In genomic region chr17:28848667-28849066, GRCh38 we compare ENCODE assay signal across 8 cellular contexts. TPM values are rescaled to one million over a fixed set of nuclear protein-coding genes. Genes with fewer than 3 reads are reported as not detected.
A peak's percentile ranks its signal among the peaks of the same experiment; 100 is the strongest.
DNase-seq lines count a peak whose midpoint lies in the region; ATAC-seq and TF ChIP-seq lines count a peak whose summit lies in the region.
"Not testable (repeated sequence)": the region's sequence is repeated elsewhere in the genome, so short reads cannot be mapped to it uniquely, and the experiment has no call there.

No MANE protein-coding gene starts in this region.

- peak; percentile 24 for ATAC-seq in left ventricle myocardium superior

- peak; percentile 50; the same call in 1 of the 2 replicates for TF ChIP-seq CTCF in KMS-11 (conservative IDR thresholded peaks at IDR 0.05; ENCODE audit: low read depth, low read length)
- TF ChIP-seq CTCF in MCF 10A (IDR thresholded peaks at IDR 0.05; ENCODE audit: unreplicated experiment) = peak; percentile 44
- peak; percentile 33 for TF ChIP-seq CTCF in retinal pigment epithelial cell (conservative IDR thresholded peaks at IDR 0.05; ENCODE audit: low read depth, low read length)
- peak in 2 of 3 experiments; percentile 33 to 76 for TF ChIP-seq CTCF in testis (IDR thresholded peaks at IDR 0.05)

- not testable (repeated sequence) for H4K20me1 ChIP-seq in KMS-11 (ENCODE audit: insufficient read depth)

- not testable (repeated sequence) for H3K27ac Mint-ChIP-seq in MCF 10A (ENCODE audit: low read depth, unreplicated experiment)

- H3K27me3 ChIP-seq in KMS-11 (ENCODE audit: insufficient read depth, low read depth); SJCRH30; testis: not testable (repeated sequence)

- H3K36me3 ChIP-seq in KMS-11 (ENCODE audit: insufficient read depth); SJCRH30; testis (ENCODE audit: low read depth, missing control alignments): not testable (repeated sequence)

- TF ChIP-seq POLR2A in testis (IDR thresholded peaks at IDR 0.05) = not testable (repeated sequence)

- WGBS in testis, 2 donors = 70 to 72% methylated on average over 14 to 15 of the region's 15 CpGs

- not testable (repeated sequence) for H3K4me2 ChIP-seq in KMS-11

- not testable (repeated sequence) for H3K27me3 Mint-ChIP-seq in MCF 10A (ENCODE audit: insufficient read depth, unreplicated experiment)

- not testable (repeated sequence) for H3K9ac ChIP-seq in KMS-11

- not testable (repeated sequence) for H3K9me3 Mint-ChIP-seq in MCF 10A (ENCODE audit: unreplicated experiment)

- intact Hi-C loops in MCF 10A (cut with micrococcal nuclease); left ventricle myocardium superior (cut with micrococcal nuclease); testis (cut with DNase I; ENCODE audit: low total_unique reads): not testable (repeated sequence)

- H2AFZ ChIP-seq in KMS-11 (ENCODE audit: low read depth) = not testable (repeated sequence)

- not testable (repeated sequence) for H3K9me3 ChIP-seq in SJCRH30 (replicated peaks); testis

- H3K79me2 ChIP-seq in KMS-11 (ENCODE audit: insufficient read depth, low read depth) = not testable (repeated sequence)

- H3K4me1 Mint-ChIP-seq in MCF 10A (ENCODE audit: insufficient read depth, unreplicated experiment) = not testable (repeated sequence)

- H3K4me3 Mint-ChIP-seq in MCF 10A (ENCODE audit: unreplicated experiment) = not testable (repeated sequence)

- not testable (repeated sequence) for BruUV-seq in MCF 10A (replicated peaks; lab: Mats Ljungman, UMichigan)

- not testable (repeated sequence) for H3K4me3 ChIP-seq in KMS-11 (IDR thresholded peaks at IDR 0.05; ENCODE audit: insufficient read depth, low read depth, low read length); SJCRH30; retinal pigment epithelial cell (ENCODE audit: low read length)
- peak overlapping the region in 1 of 2 donors; percentile 7 for H3K4me3 ChIP-seq in testis

- not testable (repeated sequence) for H3K27ac ChIP-seq in KMS-11, SJCRH30, testis

- DNase-seq in Daoy (ENCODE audit: low read depth) (peak; percentile 42), SJCRH30 (peak; percentile 54 to 78), MCF 10A (ENCODE audit: unreplicated experiment) (peak; percentile 42), left ventricle myocardium superior (peak; percentile 40), testis (peak; percentile 55)
- peak; percentile 79 for DNase-seq in activated CD8-positive, alpha-beta memory T cell treated with anti-CD3 and anti-CD28 coated beads for 24 hours
- DNase-seq in retinal pigment epithelial cell (ENCODE audit: low read depth) = not testable (repeated sequence)

- not testable (repeated sequence) for H3K36me3 Mint-ChIP-seq in MCF 10A (ENCODE audit: insufficient read depth, unreplicated experiment)

- POLR2A ChIA-PET in MCF 10A (lab: Yijun Ruan, JAX) = interaction anchor here (0.6 to 0.9 kb wide), 3 partner anchors 9 to 34 kb away, joined by 3 read pairs; no protein-coding TSS in a partner anchor

- CTCF ChIA-PET in MCF 10A (lab: Yijun Ruan, JAX) = interaction anchor here (0.6 to 1.7 kb wide), 5 partner anchors 34 to 116 kb away, joined by 3 to 7 read pairs (median 3); no protein-coding TSS in a partner anchor

- H3K4me1 ChIP-seq in KMS-11 (ENCODE audit: low read depth, poor library complexity, severe bottlenecking); SJCRH30; testis: not testable (repeated sequence)

RNA-seq across cellular contexts. Expression of gene FAM222B, which starts 6.1 kb away (rescaled TPM):
- 2.3 and 3.1 TPM in 2 replicates for total RNA-seq in Daoy (2014; rRNA removed; shearing (Covaris generic))
- total RNA-seq in SJCRH30 (2014; rRNA removed; shearing (Covaris generic)) = 17.4 and 22.8 TPM in 2 replicates
- total RNA-seq in MCF 10A (2022) = 18.5 and 22.2 TPM in 2 replicates
- total RNA-seq in left ventricle myocardium superior = 16.8 TPM
- 10 to 100 TPM; 69.6 to 74.5 TPM for total RNA-seq in testis
- polyA plus RNA-seq in testis (ENCODE audit: insufficient read depth, low read depth, low replicate concordance) = 84.5 TPM

RNA-seq across cellular contexts. Expression of gene ERAL1, which starts 6.1 kb away (rescaled TPM):
- 26.4 and 38.4 TPM in 2 replicates for total RNA-seq in Daoy (2014; rRNA removed; shearing (Covaris generic))
- 58.2 and 63.5 TPM in 2 replicates for total RNA-seq in SJCRH30 (2014; rRNA removed; shearing (Covaris generic))
- total RNA-seq in MCF 10A (2022) = 51.6 and 53.7 TPM in 2 replicates
- 34.1 TPM for total RNA-seq in left ventricle myocardium superior
- total RNA-seq in testis = 10 to 100 TPM; 61.1 to 75.2 TPM
- 54.8 TPM for polyA plus RNA-seq in testis (ENCODE audit: insufficient read depth, low read depth, low replicate concordance)

RNA-seq across cellular contexts. Expression of gene FLOT2, which starts 48.9 kb away (rescaled TPM):
- total RNA-seq in Daoy (2014; rRNA removed; shearing (Covaris generic)) = 18.5 and 24.9 TPM in 2 replicates
- total RNA-seq in SJCRH30 (2014; rRNA removed; shearing (Covaris generic)) = 44.7 and 46.4 TPM in 2 replicates
- total RNA-seq in MCF 10A (2022) (98.5 and 126 TPM in 2 replicates), left ventricle myocardium superior (108 TPM), testis (10 to 100 TPM; 20.9 to 31.3 TPM)
- polyA plus RNA-seq in testis (ENCODE audit: insufficient read depth, low read depth, low replicate concordance) = 33.2 TPM

RNA-seq across cellular contexts. Expression of gene DHRS13, which starts 54.2 kb away (rescaled TPM):
- 10.9 and 12.4 TPM in 2 replicates for total RNA-seq in Daoy (2014; rRNA removed; shearing (Covaris generic))
- 25.6 and 27.0 TPM in 2 replicates for total RNA-seq in SJCRH30 (2014; rRNA removed; shearing (Covaris generic))
- total RNA-seq in MCF 10A (2022) (9.1 and 9.5 TPM in 2 replicates), left ventricle myocardium superior (3.8 TPM), testis (10 to 100 TPM; 14.9 to 18.6 TPM)
- polyA plus RNA-seq in testis (ENCODE audit: insufficient read depth, low read depth, low replicate concordance) = 8.7 TPM
